ENCODE assay signal across 8 cellular contexts in genomic region chr11:119100960-119101349, GRCh38.
A peak's percentile ranks its signal among the peaks of the same experiment; 100 is the strongest.
DNase-seq lines count a peak whose midpoint lies in the region; ATAC-seq and TF ChIP-seq lines count a peak whose summit lies in the region.

No MANE protein-coding gene starts in this region.

- peak overlapping the region; percentile 92 for H3K4me3 Mint-ChIP-seq in nephron progenitor cell

- no peaks in the 10 kb centered on the region for H3F3A ChIP-seq in Loucy (ENCODE audit: low read depth)

- H4K20me1 ChIP-seq in BLaER1 treated with 17β-estradiol and CSF1 and Interleukin-3, amounts not matched to agents 10 nM and 100 nM, result no peaks in the 10 kb centered on the region
- H4K20me1 ChIP-seq in Loucy (ENCODE audit: insufficient read depth, low read length, poor library complexity, severe bottlenecking), result no peaks in the 10 kb centered on the region

- H3K27ac Mint-ChIP-seq in nephron progenitor cell, result peak overlapping the region; percentile 67

- TF ChIP-seq CTCF in Loucy (conservative IDR thresholded peaks at IDR 0.05; ENCODE audit: low read length) (no peak), nephron progenitor cell (IDR thresholded peaks at IDR 0.05) (no peak)

- peaks cover 22 to 33% (median 26%) of the 10 kb centered on the region in 11 experiments for H3K36me3 ChIP-seq in BLaER1 treated with 17β-estradiol and CSF1 and Interleukin-3, amounts not matched to agents 10 nM and 100 nM
- peaks cover 19% of the 10 kb centered on the region; the same call in 1 of the 2 replicates for H3K36me3 ChIP-seq in Loucy (ENCODE audit: insufficient read depth, low read length)
- H3K36me3 ChIP-seq in duodenal mucosa (ENCODE audit: control insufficient read depth in 1 of 2, insufficient read depth in 2 of 2, low read length in 2 of 2), result peaks cover 12 to 21% of the 10 kb centered on the region in 2 donors

- peaks cover 2% of the 10 kb centered on the region for H3K27me3 Mint-ChIP-seq in nephron progenitor cell (ENCODE audit: low read depth, poor library complexity)

- peaks cover 53% of the 10 kb centered on the region for H3K79me2 ChIP-seq in Loucy (ENCODE audit: insufficient read depth, low read length)

- DNase-seq in nephron progenitor cell, result no peak
- no peak for DNase-seq in SKM-1 treated with dmso at 0.1 percent for 144 hours (lab: John Stamatoyannopoulos, UW; ENCODE audit: unreplicated experiment)
- DNase-seq in iPS-NIHi11 (ENCODE audit: low spot score), result no peak

- no peaks in the 10 kb centered on the region for H3K9me3 ChIP-seq in BLaER1 treated with 17β-estradiol and CSF1 and Interleukin-3, amounts not matched to agents 10 nM and 100 nM (replicated peaks in 1 of 11)
- no peaks in the 10 kb centered on the region for H3K9me3 ChIP-seq in Loucy (ENCODE audit: insufficient read depth, low read depth, low read length)
- no peaks in the 10 kb centered on the region for H3K9me3 ChIP-seq in duodenal mucosa (ENCODE audit: control insufficient read depth in 1 of 2, low read length in 2 of 2)

- no peaks in the 10 kb centered on the region for H3K9me2 ChIP-seq in Loucy (replicated peaks; ENCODE audit: low read depth, low read length)

- H3K27me3 ChIP-seq in BLaER1 treated with 17β-estradiol and CSF1 and Interleukin-3, amounts not matched to agents 10 nM and 100 nM, result no peaks in the 10 kb centered on the region
- no peaks in the 10 kb centered on the region for H3K27me3 ChIP-seq in Loucy (ENCODE audit: insufficient read depth, low read length, poor library complexity, severe bottlenecking)
- H3K27me3 ChIP-seq in duodenal mucosa (ENCODE audit: control insufficient read depth in 1 of 2, insufficient read depth in 2 of 2, low read length in 2 of 2), result no peaks in the 10 kb centered on the region

- no peaks in the 10 kb centered on the region for H3K9me3 Mint-ChIP-seq in nephron progenitor cell

- peak overlapping the region; percentile 70 to 96 (median 88) for H3K4me3 ChIP-seq in BLaER1 treated with 17β-estradiol and CSF1 and Interleukin-3, amounts not matched to agents 10 nM and 100 nM
- H3K4me3 ChIP-seq in Loucy (ENCODE audit: low read length, poor library complexity, severe bottlenecking) (peak overlapping the region; percentile 88), duodenal mucosa (ENCODE audit: low read depth in 1 of 2, low read length in 2 of 2) (peak overlapping the region; percentile 92 to 93)

- H3K4me2 ChIP-seq in BLaER1 treated with 17β-estradiol and CSF1 and Interleukin-3, amounts not matched to agents 10 nM and 100 nM, result peak overlapping the region; percentile 93 to 100 (median 99)
- peak overlapping the region; percentile 99 for H3K4me2 ChIP-seq in Loucy (ENCODE audit: low read depth, low read length, poor library complexity, severe bottlenecking)

- H2AFZ ChIP-seq in Loucy (ENCODE audit: low read length), result peak overlapping the region; percentile 91; the same call in 1 of the 2 replicates

- H3K36me3 Mint-ChIP-seq in nephron progenitor cell (ENCODE audit: low read depth), result peaks cover 28% of the 10 kb centered on the region

- H3K9ac ChIP-seq in BLaER1 treated with 17β-estradiol and CSF1 and Interleukin-3, amounts not matched to agents 10 nM and 100 nM, result peak overlapping the region; percentile 80 to 95 (median 88)
- H3K9ac ChIP-seq in Loucy (ENCODE audit: low read depth, low read length, poor library complexity, severe bottlenecking) (peak overlapping the region; percentile 84), duodenal mucosa (ENCODE audit: low read depth in 1 of 2, low read length in 2 of 2) (peak overlapping the region; percentile 87 to 93)

- H3K4me1 Mint-ChIP-seq in nephron progenitor cell, result peaks cover 68% of the 10 kb centered on the region

- H3K4me1 ChIP-seq in BLaER1 treated with 17β-estradiol and CSF1 and Interleukin-3, amounts not matched to agents 10 nM and 100 nM, result peaks cover 57 to 67% (median 61%) of the 10 kb centered on the region in 10 experiments
- H3K4me1 ChIP-seq in Loucy (ENCODE audit: insufficient read depth, low read length, poor library complexity, severe bottlenecking) (peaks cover 23% of the 10 kb centered on the region), duodenal mucosa (ENCODE audit: control insufficient read depth in 1 of 2, insufficient read depth in 2 of 2, low read length in 2 of 2) (peaks cover 12 to 30% of the 10 kb centered on the region in 2 donors)

- H3K27ac ChIP-seq in BLaER1 treated with 17β-estradiol and CSF1 and Interleukin-3, amounts not matched to agents 10 nM and 100 nM, result peak overlapping the region; percentile 88 to 99 (median 97); a peak in 21 of 22 replicates
- peak overlapping the region; percentile 87 for H3K27ac ChIP-seq in duodenal mucosa (ENCODE audit: low read depth, low read length)

- ATAC-seq in GM21515 (IDR thresholded peaks at IDR 0.05; ENCODE audit: unreplicated experiment) (no peak), HG03354 (IDR thresholded peaks at IDR 0.05; ENCODE audit: poor library complexity, severe bottlenecking, unreplicated experiment) (no peak)
